18 cellular contexts compared by ENCODE assay signal in the genomic region with DNA sequence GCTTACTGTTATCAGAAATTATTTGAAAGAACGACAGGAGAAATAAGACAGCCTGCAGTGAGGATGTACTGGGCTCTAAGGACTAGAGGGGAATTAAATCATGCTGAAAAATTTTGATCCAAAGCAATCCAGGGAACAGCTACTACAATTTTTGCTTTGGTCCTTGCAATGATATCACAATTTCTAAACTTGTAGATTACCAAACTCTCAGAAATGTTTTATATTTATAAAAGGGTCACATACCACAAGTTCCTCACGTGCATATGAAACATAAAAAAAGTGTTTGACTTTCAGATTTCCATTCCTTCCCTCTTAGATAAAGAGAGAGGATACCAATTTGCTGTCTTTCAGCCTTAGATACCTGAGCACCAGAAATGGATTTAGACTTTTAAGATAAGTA.
DNase-seq lines count a peak whose midpoint lies in the region; ATAC-seq and TF ChIP-seq lines count a peak whose summit lies in the region.
"Had no signal": no experiment of that assay in that cellular context is flagged by ENCODE, and none has a peak within 500 bp of the region (broad histone marks: within the 10 kb centered on the region; RNA-seq: fewer than 3 reads in every experiment).

No MANE protein-coding gene starts in this region.

- H3K27me3 Mint-ChIP-seq in chondrocyte (ENCODE audit: low read depth) (no peaks in the 10 kb centered on the region), osteocyte (ENCODE audit: unreplicated experiment) (no peaks in the 10 kb centered on the region)
- no peaks in the 10 kb centered on the region for H3K27me3 Mint-ChIP-seq in CD8-positive, alpha-beta T cell (ENCODE audit: low read depth)
- H3K27me3 Mint-ChIP-seq: CD4-positive, CD25-positive, alpha-beta regulatory T cell had no signal

- no peaks in the 10 kb centered on the region for H3K9me3 ChIP-seq in AG04450 (ENCODE audit: control insufficient read depth, insufficient read depth, low read length)
- H3K9me3 ChIP-seq in WERI-Rb-1 (ENCODE audit: severe bottlenecking): no peaks in the 10 kb centered on the region
- H3K9me3 ChIP-seq in CD8-positive, alpha-beta T cell (ENCODE audit: low read length): no peaks in the 10 kb centered on the region
- H3K9me3 ChIP-seq: A549, BE2C, Caco-2 had no signal

- TF ChIP-seq CTCF in AG04450 (IDR thresholded peaks at IDR 0.05; ENCODE audit: low read depth, low read length) (no peak), WERI-Rb-1 (IDR thresholded peaks at IDR 0.05; ENCODE audit: low read depth, low read length) (no peak), chondrocyte (IDR thresholded peaks at IDR 0.05) (no peak), osteocyte (IDR thresholded peaks at IDR 0.05) (no peak)
- TF ChIP-seq CTCF in CD8-positive, alpha-beta T cell (IDR thresholded peaks at IDR 0.05): no peak

- no peaks in the 10 kb centered on the region for H3K9me3 Mint-ChIP-seq in chondrocyte (ENCODE audit: low read depth)
- no peaks in the 10 kb centered on the region for H3K9me3 Mint-ChIP-seq in osteocyte (ENCODE audit: unreplicated experiment)
- no peaks in the 10 kb centered on the region for H3K9me3 Mint-ChIP-seq in CD8-positive, alpha-beta T cell
- H3K9me3 Mint-ChIP-seq: GM23338, HFFc6 had no signal

- CTCF ChIA-PET in AG04450 (lab: Charles Lee): interaction anchor here (5.6 kb wide), 1 partner anchor 133 kb away, joined by 60 read pairs; no protein-coding TSS in a partner anchor
- CTCF ChIA-PET in CD8-positive, alpha-beta T cell (lab: Charles Lee): no interaction called here

- POLR2A ChIA-PET in AG04450 (lab: Yijun Ruan, JAX): no interaction called here
- POLR2A ChIA-PET in CD8-positive, alpha-beta T cell (lab: Charles Lee): no interaction called here

- H3K27me3 ChIP-seq in AG04450 (ENCODE audit: control insufficient read depth, insufficient read depth, low read length): no peaks in the 10 kb centered on the region
- H3K27me3 ChIP-seq in WERI-Rb-1 (ENCODE audit: insufficient read depth, low read depth, severe bottlenecking): no peaks in the 10 kb centered on the region
- no peaks in the 10 kb centered on the region for H3K27me3 ChIP-seq in CD8-positive, alpha-beta T cell (ENCODE audit: insufficient read depth, low read length)
- H3K27me3 ChIP-seq: BE2C had no signal

- H3K36me3 ChIP-seq in WERI-Rb-1: no peaks in the 10 kb centered on the region; the same call in 1 of the 2 replicates
- no peaks in the 10 kb centered on the region for H3K36me3 ChIP-seq in CD8-positive, alpha-beta T cell (ENCODE audit: insufficient read depth, low read length)
- H3K36me3 ChIP-seq: BE2C had no signal

- H3K27ac ChIP-seq in AG04450 (ENCODE audit: low read depth, low read length) (no peak overlapping the region), WERI-Rb-1 (peak overlapping the region; percentile 56; the same call in 1 of the 2 replicates)
- H3K27ac ChIP-seq in CD8-positive, alpha-beta T cell (ENCODE audit: low read depth, low read length): no peak overlapping the region
- H3K27ac ChIP-seq: 22Rv1, A549, KMS-11 had no signal

- no peak for ATAC-seq in HG02973 (IDR thresholded peaks at IDR 0.05; ENCODE audit: unreplicated experiment)
- no peak for ATAC-seq in HG03460 (IDR thresholded peaks at IDR 0.05; ENCODE audit: unreplicated experiment)
- ATAC-seq in CD8-positive, alpha-beta T cell: no peak
- ATAC-seq: A549, GM23338, HCT116 had no signal

- peaks cover 25% of the 10 kb centered on the region for H3K4me1 Mint-ChIP-seq in chondrocyte (ENCODE audit: low read depth)
- peaks cover 10% of the 10 kb centered on the region for H3K4me1 Mint-ChIP-seq in osteocyte (ENCODE audit: unreplicated experiment)
- no peaks in the 10 kb centered on the region for H3K4me1 Mint-ChIP-seq in CD8-positive, alpha-beta T cell (ENCODE audit: low read depth)

- peak overlapping the region; percentile 82 for H3K27ac Mint-ChIP-seq in chondrocyte (ENCODE audit: unreplicated experiment)
- H3K27ac Mint-ChIP-seq in osteocyte (ENCODE audit: unreplicated experiment): peak overlapping the region; percentile 2
- no peak overlapping the region for H3K27ac Mint-ChIP-seq in CD8-positive, alpha-beta T cell
- H3K27ac Mint-ChIP-seq: CD4-positive, CD25-positive, alpha-beta regulatory T cell; HFFc6 had no signal

- no peaks in the 10 kb centered on the region for H3K4me1 ChIP-seq in CD8-positive, alpha-beta T cell (ENCODE audit: insufficient read depth, low read length)
- H3K4me1 ChIP-seq: BE2C, Caco-2 had no signal

- H3K4me3 ChIP-seq in AG04450 (ENCODE audit: low read depth, low read length): no peak overlapping the region
- H3K4me3 ChIP-seq in WERI-Rb-1 (ENCODE audit: low read depth, low read length): no peak overlapping the region
- no peak overlapping the region for H3K4me3 ChIP-seq in CD8-positive, alpha-beta T cell (ENCODE audit: low read depth, low read length)
- H3K4me3 ChIP-seq: A549, GM23338 had no signal

- peaks cover 6% of the 10 kb centered on the region for H3K36me3 Mint-ChIP-seq in chondrocyte (ENCODE audit: low read depth)
- peaks cover 11% of the 10 kb centered on the region for H3K36me3 Mint-ChIP-seq in osteocyte (ENCODE audit: unreplicated experiment)
- H3K36me3 Mint-ChIP-seq in CD8-positive, alpha-beta T cell: peaks cover 48% of the 10 kb centered on the region

- H3K4me3 Mint-ChIP-seq in chondrocyte (ENCODE audit: unreplicated experiment): no peak overlapping the region
- no peak overlapping the region for H3K4me3 Mint-ChIP-seq in osteocyte (ENCODE audit: unreplicated experiment)
- no peak overlapping the region for H3K4me3 Mint-ChIP-seq in CD8-positive, alpha-beta T cell
- H3K4me3 Mint-ChIP-seq: CD4-positive, CD25-positive, alpha-beta regulatory T cell; GM23338; HFFc6 had no signal

- peak; percentile 8 for DNase-seq in AG04450 (ENCODE audit: low read depth, low spot score)
- DNase-seq in WERI-Rb-1: no peak
- DNase-seq in chondrocyte (ENCODE audit: low spot score): no peak
- no peak for DNase-seq in osteocyte (ENCODE audit: extremely low spot score, unreplicated experiment)
- no peak for DNase-seq in CD8-positive, alpha-beta T cell
- DNase-seq: BE2C; C1 segment of cervical spinal cord; Caco-2; CD4-positive, CD25-positive, alpha-beta regulatory T cell; GDM1; HFFc6 had no signal

- intact Hi-C loops in CD8-positive, alpha-beta T cell (cut with DNase I, micrococcal nuclease): no loop called here
